In the genomic region with DNA sequence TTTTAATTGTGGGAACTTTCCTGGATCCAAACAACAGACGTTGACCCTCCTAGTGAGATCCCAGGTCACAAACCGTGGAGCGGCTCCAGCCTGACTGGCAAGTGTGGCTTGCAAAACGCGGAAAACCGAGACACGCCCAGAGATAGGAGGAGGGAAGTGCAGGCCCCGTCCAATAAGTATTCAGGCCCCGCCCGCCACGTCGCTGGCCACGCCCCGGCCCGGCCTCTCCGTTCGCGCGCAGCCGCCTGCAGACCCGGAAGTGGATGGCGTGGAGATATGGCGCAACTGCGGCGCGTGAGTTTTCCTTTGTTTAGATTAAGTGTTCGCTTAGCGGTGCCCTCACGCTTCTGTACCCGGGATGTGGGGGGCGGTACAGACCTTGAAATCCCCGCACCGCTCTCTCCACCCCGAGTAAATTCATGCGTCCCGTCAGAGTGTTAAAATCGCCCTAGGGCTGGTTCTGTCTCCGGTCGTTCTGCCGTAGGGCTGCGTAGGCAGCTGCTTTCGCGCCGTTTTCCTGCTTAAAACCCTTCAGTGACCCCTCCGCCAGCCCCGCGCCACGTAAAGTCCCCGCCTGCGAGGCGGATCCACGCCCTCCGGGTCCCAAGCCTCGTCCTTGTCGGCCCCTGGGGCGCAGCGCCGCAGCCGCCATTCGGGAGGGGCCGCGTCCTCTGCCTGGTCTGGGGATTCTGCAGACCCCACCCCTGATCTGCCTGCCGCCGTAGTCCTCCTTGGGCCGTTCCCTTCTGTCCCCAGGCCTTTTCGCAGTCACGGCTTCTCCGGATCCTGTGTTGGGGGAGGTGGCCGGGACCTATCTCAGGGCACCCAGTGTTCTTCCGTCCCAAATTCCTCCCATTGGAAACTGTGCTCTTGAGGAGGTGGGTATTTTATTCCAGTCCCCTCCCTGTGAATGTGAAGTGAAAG, we compare ENCODE assay signal across 1 cellular context.
TF ChIP-seq lines count a peak whose summit lies in the region.

A gene (plus strand): TSS at position 250 of the 924 bp plus-strand sequence. CDS start 27 bp downstream, at position 277.

TF ChIP-seq in GM23338, 12 proteins besides CTCF, POLR2A, EP300 and RAD21 (continued from another document):
- peak; percentile 61 for TF ChIP-seq CREB1 (CRISPR knock-in tag; IDR thresholded peaks at IDR 0.05; ENCODE audit: low read depth)
- no peak for TF ChIP-seq EZH2 (IDR thresholded peaks at IDR 0.05; ENCODE audit: low read depth, unreplicated experiment)
- TF ChIP-seq, protein P1, sequence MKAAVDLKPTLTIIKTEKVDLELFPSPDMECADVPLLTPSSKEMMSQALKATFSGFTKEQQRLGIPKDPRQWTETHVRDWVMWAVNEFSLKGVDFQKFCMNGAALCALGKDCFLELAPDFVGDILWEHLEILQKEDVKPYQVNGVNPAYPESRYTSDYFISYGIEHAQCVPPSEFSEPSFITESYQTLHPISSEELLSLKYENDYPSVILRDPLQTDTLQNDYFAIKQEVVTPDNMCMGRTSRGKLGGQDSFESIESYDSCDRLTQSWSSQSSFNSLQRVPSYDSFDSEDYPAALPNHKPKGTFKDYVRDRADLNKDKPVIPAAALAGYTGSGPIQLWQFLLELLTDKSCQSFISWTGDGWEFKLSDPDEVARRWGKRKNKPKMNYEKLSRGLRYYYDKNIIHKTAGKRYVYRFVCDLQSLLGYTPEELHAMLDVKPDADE (IDR thresholded peaks at IDR 0.05): 0 out of 2 replicates have a peak, but pooled peaks have one; percentile 26
- TF ChIP-seq JUNB (IDR thresholded peaks at IDR 0.05; ENCODE audit: unreplicated experiment): no peak
- no peak for TF ChIP-seq ZNF331 (CRISPR knock-in tag; IDR thresholded peaks at IDR 0.05; ENCODE audit: low read depth)
- no peak for TF ChIP-seq STAT1 (IDR thresholded peaks at IDR 0.05; ENCODE audit: unreplicated experiment)
- TF ChIP-seq, protein P2, sequence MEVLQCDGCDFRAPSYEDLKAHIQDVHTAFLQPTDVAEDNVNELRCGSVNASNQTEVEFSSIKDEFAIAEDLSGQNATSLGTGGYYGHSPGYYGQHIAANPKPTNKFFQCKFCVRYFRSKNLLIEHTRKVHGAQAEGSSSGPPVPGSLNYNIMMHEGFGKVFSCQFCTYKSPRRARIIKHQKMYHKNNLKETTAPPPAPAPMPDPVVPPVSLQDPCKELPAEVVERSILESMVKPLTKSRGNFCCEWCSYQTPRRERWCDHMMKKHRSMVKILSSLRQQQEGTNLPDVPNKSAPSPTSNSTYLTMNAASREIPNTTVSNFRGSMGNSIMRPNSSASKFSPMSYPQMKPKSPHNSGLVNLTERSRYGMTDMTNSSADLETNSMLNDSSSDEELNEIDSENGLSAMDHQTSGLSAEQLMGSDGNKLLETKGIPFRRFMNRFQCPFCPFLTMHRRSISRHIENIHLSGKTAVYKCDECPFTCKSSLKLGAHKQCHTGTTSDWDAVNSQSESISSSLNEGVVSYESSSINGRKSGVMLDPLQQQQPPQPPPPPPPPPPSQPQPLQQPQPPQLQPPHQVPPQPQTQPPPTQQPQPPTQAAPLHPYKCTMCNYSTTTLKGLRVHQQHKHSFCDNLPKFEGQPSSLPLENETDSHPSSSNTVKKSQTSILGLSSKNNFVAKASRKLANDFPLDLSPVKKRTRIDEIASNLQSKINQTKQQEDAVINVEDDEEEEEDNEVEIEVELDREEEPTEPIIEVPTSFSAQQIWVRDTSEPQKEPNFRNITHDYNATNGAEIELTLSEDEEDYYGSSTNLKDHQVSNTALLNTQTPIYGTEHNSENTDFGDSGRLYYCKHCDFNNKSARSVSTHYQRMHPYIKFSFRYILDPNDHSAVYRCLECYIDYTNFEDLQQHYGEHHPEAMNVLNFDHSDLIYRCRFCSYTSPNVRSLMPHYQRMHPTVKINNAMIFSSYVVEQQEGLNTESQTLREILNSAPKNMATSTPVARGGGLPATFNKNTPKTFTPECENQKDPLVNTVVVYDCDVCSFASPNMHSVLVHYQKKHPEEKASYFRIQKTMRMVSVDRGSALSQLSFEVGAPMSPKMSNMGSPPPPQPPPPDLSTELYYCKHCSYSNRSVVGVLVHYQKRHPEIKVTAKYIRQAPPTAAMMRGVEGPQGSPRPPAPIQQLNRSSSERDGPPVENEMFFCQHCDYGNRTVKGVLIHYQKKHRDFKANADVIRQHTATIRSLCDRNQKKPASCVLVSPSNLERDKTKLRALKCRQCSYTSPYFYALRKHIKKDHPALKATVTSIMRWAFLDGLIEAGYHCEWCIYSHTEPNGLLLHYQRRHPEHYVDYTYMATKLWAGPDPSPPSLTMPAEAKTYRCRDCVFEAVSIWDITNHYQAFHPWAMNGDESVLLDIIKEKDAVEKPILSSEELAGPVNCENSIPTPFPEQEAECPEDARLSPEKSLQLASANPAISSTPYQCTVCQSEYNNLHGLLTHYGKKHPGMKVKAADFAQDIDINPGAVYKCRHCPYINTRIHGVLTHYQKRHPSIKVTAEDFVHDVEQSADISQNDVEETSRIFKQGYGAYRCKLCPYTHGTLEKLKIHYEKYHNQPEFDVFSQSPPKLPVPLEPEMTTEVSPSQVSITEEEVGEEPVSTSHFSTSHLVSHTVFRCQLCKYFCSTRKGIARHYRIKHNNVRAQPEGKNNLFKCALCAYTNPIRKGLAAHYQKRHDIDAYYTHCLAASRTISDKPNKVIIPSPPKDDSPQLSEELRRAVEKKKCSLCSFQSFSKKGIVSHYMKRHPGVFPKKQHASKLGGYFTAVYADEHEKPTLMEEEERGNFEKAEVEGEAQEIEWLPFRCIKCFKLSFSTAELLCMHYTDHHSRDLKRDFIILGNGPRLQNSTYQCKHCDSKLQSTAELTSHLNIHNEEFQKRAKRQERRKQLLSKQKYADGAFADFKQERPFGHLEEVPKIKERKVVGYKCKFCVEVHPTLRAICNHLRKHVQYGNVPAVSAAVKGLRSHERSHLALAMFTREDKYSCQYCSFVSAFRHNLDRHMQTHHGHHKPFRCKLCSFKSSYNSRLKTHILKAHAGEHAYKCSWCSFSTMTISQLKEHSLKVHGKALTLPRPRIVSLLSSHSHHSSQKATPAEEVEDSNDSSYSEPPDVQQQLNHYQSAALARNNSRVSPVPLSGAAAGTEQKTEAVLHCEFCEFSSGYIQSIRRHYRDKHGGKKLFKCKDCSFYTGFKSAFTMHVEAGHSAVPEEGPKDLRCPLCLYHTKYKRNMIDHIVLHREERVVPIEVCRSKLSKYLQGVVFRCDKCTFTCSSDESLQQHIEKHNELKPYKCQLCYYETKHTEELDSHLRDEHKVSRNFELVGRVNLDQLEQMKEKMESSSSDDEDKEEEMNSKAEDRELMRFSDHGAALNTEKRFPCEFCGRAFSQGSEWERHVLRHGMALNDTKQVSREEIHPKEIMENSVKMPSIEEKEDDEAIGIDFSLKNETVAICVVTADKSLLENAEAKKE (CRISPR knock-in tag; IDR thresholded peaks at IDR 0.05): no peak
